6 cellular contexts compared by ENCODE assay signal in genomic region chr19:45729774-45730388, GRCh38. TPM values are rescaled to one million over a fixed set of nuclear protein-coding genes. Genes with fewer than 3 reads are reported as not detected.
DNase-seq lines count a peak whose midpoint lies in the region; ATAC-seq and TF ChIP-seq lines count a peak whose summit lies in the region.

No MANE protein-coding gene starts in this region.

- H3K4me1 Mint-ChIP-seq in activated B cell treated with CpG ODN at 0.5 μM for 24 hours = peaks cover 25% of the 10 kb centered on the region

- no peaks in the 10 kb centered on the region for H3K27me3 Mint-ChIP-seq in activated B cell treated with CpG ODN at 0.5 μM for 24 hours

- peak overlapping the region; percentile 95 for H3K4me3 Mint-ChIP-seq in activated B cell treated with CpG ODN at 0.5 μM for 24 hours

- DNase-seq in GM10266 (ENCODE audit: extremely low spot score) (peak; percentile 66), activated B cell treated with CpG ODN at 0.5 μM for 24 hours (no peak), left colon (peak; percentile 30 to 49), NCI-H1694 treated with DMSO at 0.1 percent for 48 hours (lab: John Stamatoyannopoulos, UW) (no peak)
- DNase-seq in activated CD8-positive, alpha-beta memory T cell treated with anti-CD3 and anti-CD28 coated beads, Interleukin-2, amount 50 U/mL, for 48 hours = no peak

- CTCF ChIA-PET in activated B cell treated with CpG ODN at 0.5 μM for 24 hours (lab: Charles Lee) = interaction anchor here (0.9 to 2.2 kb wide), 2 partner anchors 37 to 39 kb away, joined by 4 to 9 read pairs; partner anchors contain the start of genes QPCTL and SIX5

- intact Hi-C loops in activated B cell treated with CpG ODN at 0.5 μM for 24 hours (cut with micrococcal nuclease) (loop anchor here (1.0 to 2.0 kb wide), 6 partner anchors 13 to 157 kb away; partner anchors contain the start of genes DMWD, IRF2BP1 and QPCTL), left colon (cut with DNase I, micrococcal nuclease) (no loop called here)

- no peaks in the 10 kb centered on the region for H3K9me3 Mint-ChIP-seq in activated B cell treated with CpG ODN at 0.5 μM for 24 hours

- POLR2A ChIA-PET in activated B cell treated with CpG ODN at 0.5 μM for 24 hours (lab: Charles Lee) = interaction anchor here (0.9 to 3.3 kb wide), 10 partner anchors 12 to 146 kb away, joined by 3 to 59 read pairs (median 8); partner anchors contain the start of genes OPA3, QPCTL, SIX5 and SNRPD2

- ATAC-seq in activated B cell treated with CpG ODN at 0.5 μM for 24 hours (ENCODE audit: low read depth) (no peak), left colon (peak; percentile 23), HG02623 (IDR thresholded peaks at IDR 0.05; ENCODE audit: unreplicated experiment) (no peak)

- H3K36me3 Mint-ChIP-seq in activated B cell treated with CpG ODN at 0.5 μM for 24 hours (ENCODE audit: low read depth) = peaks cover 21% of the 10 kb centered on the region

- H3K27ac Mint-ChIP-seq in activated B cell treated with CpG ODN at 0.5 μM for 24 hours = peak overlapping the region; percentile 93

- TF ChIP-seq CTCF in GM10266 (IDR thresholded peaks at IDR 0.05; ENCODE audit: control insufficient read depth, insufficient read depth, low read depth, missing control alignments) (no peak), activated B cell treated with CpG ODN at 0.5 μM for 24 hours (IDR thresholded peaks at IDR 0.05) (no peak)

RNA-seq across cellular contexts. Expression of gene FBXO46, which starts 0.8 kb away (rescaled TPM):
- total RNA-seq in activated B cell treated with CpG ODN at 0.5 μM for 24 hours = 36.3 and 44.0 TPM in 2 replicates
- 10 to 100 TPM; 27.3 to 28.0 TPM for total RNA-seq in left colon

RNA-seq across cellular contexts. Expression of gene MEIOSIN, which starts 3.4 kb away (rescaled TPM):
- not detected in 2 replicates for total RNA-seq in activated B cell treated with CpG ODN at 0.5 μM for 24 hours
- total RNA-seq in left colon = not detected

RNA-seq across cellular contexts. Expression of gene QPCTL, which starts 37.4 kb away (rescaled TPM):
- 19.3 and 21.1 TPM in 2 replicates for total RNA-seq in activated B cell treated with CpG ODN at 0.5 μM for 24 hours
- total RNA-seq in left colon = 10 to 100 TPM in 1 of 2 donors, 1 to 10 TPM in 1; 10.0 to 10.3 TPM

RNA-seq across cellular contexts. Expression of gene SNRPD2, which starts 38.1 kb away (rescaled TPM):
- 507 and 570 TPM in 2 replicates for total RNA-seq in activated B cell treated with CpG ODN at 0.5 μM for 24 hours
- 100 to 1,000 TPM; 205 to 223 TPM for total RNA-seq in left colon

RNA-seq across cellular contexts. Expression of gene SIX5, which starts 39.2 kb away (rescaled TPM):
- total RNA-seq in activated B cell treated with CpG ODN at 0.5 μM for 24 hours (1.2 and 1.9 TPM in 2 replicates), left colon (10 to 100 TPM in 1 of 2 donors, 1 to 10 TPM in 1; 9.2 to 12.6 TPM)

Comparison
In these comparisons a context has a peak if more than half of its experiments do, and no peak if none do; other contexts are left out.
1. DNase-seq: peak in GM10266 (single experiment) and left colon (2 of 2); none in activated B cell treated with CpG ODN at 0.5 μM for 24 hours (single experiment), NCI-H1694 treated with DMSO at 0.1 percent for 48 hours (single experiment) and activated CD8-positive, alpha-beta memory T cell treated with anti-CD3 and anti-CD28 coated beads, Interleukin-2, amount 50 U/mL, for 48 hours (single experiment).